27 cellular contexts compared by ENCODE assay signal in the genomic region with DNA sequence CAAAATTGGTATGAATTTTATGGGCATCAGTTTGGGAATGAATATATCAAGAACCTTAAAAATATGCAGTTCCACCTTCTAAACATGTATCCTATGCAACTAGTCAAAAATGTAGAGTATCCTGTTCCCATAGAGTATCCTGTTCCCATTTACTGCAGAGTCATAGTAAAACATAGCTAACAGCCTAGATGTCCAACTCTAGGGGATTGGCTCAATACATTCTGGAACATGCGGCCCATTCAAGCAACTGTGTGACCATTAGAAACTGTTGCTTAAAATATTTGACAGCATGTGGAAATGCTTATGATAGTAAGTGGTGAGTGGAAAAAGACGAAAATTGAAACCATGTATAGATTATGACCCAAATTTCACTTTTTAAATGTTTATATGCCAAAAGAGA.
"Had no signal": no experiment of that assay in that cellular context is flagged by ENCODE, and none has a peak within 500 bp of the region (broad histone marks: within the 10 kb centered on the region; RNA-seq: fewer than 3 reads in every experiment).

No MANE protein-coding gene starts in this region.

- H3K27me3 ChIP-seq: colonic mucosa, foreskin keratinocyte, gastroesophageal sphincter, heart left ventricle, hepatocyte, left lung, ovary, spleen, testis, tibial nerve, upper lobe of right lung, uterus had no signal

- H3K4me3 ChIP-seq: colonic mucosa, gastroesophageal sphincter, heart left ventricle, hepatocyte, left lung, ovary, psoas muscle, skin epidermis, spleen, testis, tibial nerve, upper lobe of right lung, uterus had no signal

- H3K9me3 ChIP-seq: colonic mucosa, gastroesophageal sphincter, heart left ventricle, left lung, ovary, psoas muscle, spleen, testis, tibial nerve, upper lobe of right lung, uterus had no signal

- ATAC-seq: esophagus mucosa; foreskin keratinocyte; gastroesophageal sphincter; heart left ventricle; left cardiac atrium; natural killer cell treated with Interleukin-12 subunit alpha and Interleukin-12 subunit beta and Interleukin-15 and Interleukin-18, amount 100 ng/mL, for 72 hours; right cardiac atrium; stimulated activated memory B cell treated with anti-CD40 and anti-IgM and Interleukin-4, amounts not matched to agents 10 μg/mL and 1 μg/mL and 100 μg/mL, for 72 hours; upper lobe of right lung had no signal

- H3K36me3 ChIP-seq: colonic mucosa, heart left ventricle, left lung, ovary, upper lobe of right lung, uterus had no signal

- DNase-seq: colonic mucosa; effector CD8-positive, alpha-beta T cell; foreskin keratinocyte; heart left ventricle; left cardiac atrium; left lung; mesendoderm; nucleus accumbens; ovary; posterior cingulate gyrus; psoas muscle; right cardiac atrium; spleen; stimulated activated CD4-positive, alpha-beta T cell treated with anti-CD3 and anti-CD28 coated beads, Interleukin-4, amount 100 ng/mL, for 4 hours; stimulated activated naive CD8-positive, alpha-beta T cell treated with anti-CD3 and anti-CD28 coated beads, Interleukin-15, Interleukin-2, amounts not matched to agents 100 U/mL and 50 U/mL, for 24 hours; substantia nigra; testis; upper lobe of right lung; uterus had no signal

- H3K4me2 ChIP-seq: hepatocyte had no signal

- H3K27ac ChIP-seq: colonic mucosa, epithelial cell of prostate, foreskin keratinocyte, gastroesophageal sphincter, heart left ventricle, left lung, ovary, psoas muscle, skin epidermis, spleen, testis, tibial nerve, upper lobe of right lung had no signal

- H3K4me1 ChIP-seq: colonic mucosa, foreskin keratinocyte, testis had no signal

- H2AFZ ChIP-seq: hepatocyte had no signal
